In the genomic region with DNA sequence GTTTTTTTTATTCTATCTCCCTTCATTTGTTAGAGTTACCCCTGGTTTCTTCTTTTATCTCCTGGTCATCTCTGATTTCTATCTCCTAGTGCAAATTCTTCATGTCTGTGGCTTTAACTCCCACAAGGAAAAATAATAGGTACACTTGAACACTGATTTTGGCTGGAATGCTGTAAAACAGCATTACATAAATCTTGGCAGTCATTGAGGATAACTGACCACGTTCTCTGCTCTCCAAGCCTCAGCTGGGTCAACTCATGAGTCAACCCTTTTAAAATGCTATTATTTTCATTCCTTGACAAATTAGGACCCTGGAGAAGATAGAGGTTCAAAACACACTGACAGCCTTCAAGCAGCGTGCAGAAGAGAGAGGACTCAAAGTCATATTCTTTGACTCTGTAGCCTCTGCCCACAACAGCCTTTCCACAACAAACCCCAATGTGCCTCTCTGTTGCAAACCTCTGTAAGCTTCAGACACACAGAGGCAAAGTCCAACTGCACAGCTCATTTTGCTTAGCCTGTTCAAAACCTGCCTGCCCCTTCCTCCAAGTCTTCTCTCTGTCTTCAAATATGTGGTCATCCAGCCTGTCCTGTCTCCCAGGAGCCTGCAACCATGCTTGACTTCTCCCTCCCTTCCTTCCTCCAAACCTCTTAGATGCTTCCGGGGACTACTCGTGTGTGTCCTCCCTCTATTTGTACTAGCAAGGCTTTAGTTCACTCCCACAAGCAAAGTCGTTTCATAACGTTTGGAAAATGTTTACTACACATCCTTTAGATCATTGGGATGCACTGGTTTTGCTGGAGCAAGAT, we compare ENCODE assay signal across 26 cellular contexts.
DNase-seq lines count a peak whose midpoint lies in the region; FAIRE-seq and TF ChIP-seq lines count a peak whose summit lies in the region.
"Had no signal": no experiment of that assay in that cellular context is flagged by ENCODE, and none has a peak within 500 bp of the region (broad histone marks: within the 10 kb centered on the region; RNA-seq: fewer than 3 reads in every experiment).

No MANE protein-coding gene starts in this region.

- H3K27me3 ChIP-seq in ACC112 (ENCODE audit: insufficient read depth, low read length) = no peaks in the 10 kb centered on the region
- H3K27me3 ChIP-seq in PC-9 (ENCODE audit: insufficient read depth, low read depth) = no peaks in the 10 kb centered on the region
- no peaks in the 10 kb centered on the region for H3K27me3 ChIP-seq in parathyroid adenoma (ENCODE audit: control insufficient read depth, insufficient read depth, low read length)
- H3K27me3 ChIP-seq in transverse colon = no peaks in the 10 kb centered on the region
- H3K27me3 ChIP-seq in small intestine (ENCODE audit: control insufficient read depth in 2 of 2, insufficient read depth in 2 of 2, low read length in 2 of 2) = no peaks in the 10 kb centered on the region
- H3K27me3 ChIP-seq: adrenal gland, pancreas, thyroid gland had no signal

- no peak for TF ChIP-seq CTCF in PC-9 (conservative IDR thresholded peaks at IDR 0.05)
- no peak for TF ChIP-seq CTCF in parathyroid adenoma (IDR thresholded peaks at IDR 0.05)
- TF ChIP-seq CTCF in transverse colon (IDR thresholded peaks at IDR 0.05) = no peak

- H3K36me3 ChIP-seq in ACC112 (ENCODE audit: insufficient read depth, low read length) (no peaks in the 10 kb centered on the region), PC-9 (ENCODE audit: low read depth) (no peaks in the 10 kb centered on the region), parathyroid adenoma (ENCODE audit: control insufficient read depth, insufficient read depth, low read length) (no peaks in the 10 kb centered on the region), transverse colon (no peaks in the 10 kb centered on the region), small intestine (ENCODE audit: control insufficient read depth in 2 of 2, insufficient read depth in 2 of 2, low read length in 2 of 2) (no peaks in the 10 kb centered on the region)
- H3K36me3 ChIP-seq: adrenal gland, pancreas, thyroid gland had no signal

- WGBS in transverse colon (ENCODE audit: low coverage in 1 of 2), 2 donors = 40 to 45% methylated on average over 6 of the region's 6 CpGs
- WGBS in small intestine, 3 donors = 40 to 46% (median 45%) methylated on average over 6 of the region's 6 CpGs

- no TSS peak for BruUV-seq in PC-9 (replicated peaks; lab: Mats Ljungman, UMichigan)

- no peak overlapping the region for H2AFZ ChIP-seq in ACC112 (ENCODE audit: low read length, unreplicated experiment)
- no peak overlapping the region for H2AFZ ChIP-seq in PC-9
- H2AFZ ChIP-seq in parathyroid adenoma = peak overlapping the region; percentile 14
- H2AFZ ChIP-seq: GM23248 had no signal

- H3K4me3 ChIP-seq in ACC112 (ENCODE audit: low read depth, low read length) = no peak overlapping the region
- no peak overlapping the region for H3K4me3 ChIP-seq in PC-9
- no peak overlapping the region for H3K4me3 ChIP-seq in parathyroid adenoma (ENCODE audit: low read depth, low read length)
- no peak overlapping the region for H3K4me3 ChIP-seq in transverse colon
- H3K4me3 ChIP-seq in small intestine (ENCODE audit: low read depth in 1 of 2, low read length in 2 of 2) = no peak overlapping the region
- H3K4me3 ChIP-seq: adrenal gland, coronary artery, GM23248, K562, pancreas, thyroid gland had no signal

- in situ Hi-C loops in transverse colon (cut with MboI; ENCODE audit: low pct_ligation_motif_present in 1 of 4, low pct_unique_long_range_greater_than_20kb in 1 of 4, low sequenced_read_pairs in 3 of 4) = no loop called here

- no peaks in the 10 kb centered on the region for H3K79me2 ChIP-seq in ACC112 (ENCODE audit: control insufficient read depth, insufficient read depth, low read length, unreplicated experiment)
- H3K79me2 ChIP-seq in PC-9 (ENCODE audit: low read depth) = no peaks in the 10 kb centered on the region
- no peaks in the 10 kb centered on the region for H3K79me2 ChIP-seq in parathyroid adenoma

- H3K4me1 Mint-ChIP-seq in activated CD4-positive, alpha-beta memory T cell treated with anti-CD3 and anti-CD28 coated beads, Interleukin-2, amount 10 ng/mL, durations not matched to agents 7 days and 5 days = no peaks in the 10 kb centered on the region

- H3K4me1 ChIP-seq in ACC112 (ENCODE audit: control insufficient read depth, insufficient read depth, low read length, unreplicated experiment) (peaks cover 16% of the 10 kb centered on the region), PC-9 (replicated peaks; ENCODE audit: insufficient read depth) (peaks cover 21% of the 10 kb centered on the region), parathyroid adenoma (peaks cover 8% of the 10 kb centered on the region), transverse colon (no peaks in the 10 kb centered on the region), small intestine (ENCODE audit: control insufficient read depth in 2 of 2, insufficient read depth in 1 of 2, low read depth in 1 of 2, low read length in 1 of 2) (no peaks in the 10 kb centered on the region)
- H3K4me1 ChIP-seq: adrenal gland, pancreas had no signal

- no peak overlapping the region for H3K27ac Mint-ChIP-seq in activated CD4-positive, alpha-beta memory T cell treated with anti-CD3 and anti-CD28 coated beads, Interleukin-2, amount 10 ng/mL, durations not matched to agents 7 days and 5 days
- H3K27ac Mint-ChIP-seq: naive thymus-derived CD4-positive, alpha-beta T cell; stimulated activated naive CD8-positive, alpha-beta T cell treated with anti-CD3 and anti-CD28 coated beads, Interleukin-15, Interleukin-2, amounts not matched to agents 100 ng/mL and 50 ng/mL, for 24 hours had no signal

- FAIRE-seq in small intestine (lab: Jason Lieb, UNC) = no peak
- FAIRE-seq: bronchial epithelial cell, K562, pancreas, RCC 7860 had no signal

- no peaks in the 10 kb centered on the region for H3K27me3 Mint-ChIP-seq in activated CD4-positive, alpha-beta memory T cell treated with anti-CD3 and anti-CD28 coated beads, Interleukin-2, amount 10 ng/mL, durations not matched to agents 7 days and 5 days
- H3K27me3 Mint-ChIP-seq: stimulated activated naive CD8-positive, alpha-beta T cell treated with anti-CD3 and anti-CD28 coated beads, Interleukin-15, Interleukin-2, amounts not matched to agents 100 ng/mL and 50 ng/mL, for 24 hours had no signal

- H3K9me2 ChIP-seq in PC-9 (ENCODE audit: insufficient read depth) = no peaks in the 10 kb centered on the region

- TF ChIP-seq POLR2A in transverse colon (IDR thresholded peaks at IDR 0.05) = no peak

- no peak for TF ChIP-seq EP300 in transverse colon (IDR thresholded peaks at IDR 0.05; ENCODE audit: low read depth)

- no peak overlapping the region for H3K4me3 Mint-ChIP-seq in activated CD4-positive, alpha-beta memory T cell treated with anti-CD3 and anti-CD28 coated beads, Interleukin-2, amount 10 ng/mL, durations not matched to agents 7 days and 5 days
- H3K4me3 Mint-ChIP-seq: activated T-cell treated with anti-CD3 and anti-CD28 coated beads, Interleukin-2, amount 50 U/mL, for 4 hours; naive thymus-derived CD4-positive, alpha-beta T cell; stimulated activated naive CD8-positive, alpha-beta T cell treated with anti-CD3 and anti-CD28 coated beads, Interleukin-15, Interleukin-2, amounts not matched to agents 100 ng/mL and 50 ng/mL, for 24 hours had no signal

- no peaks in the 10 kb centered on the region for H3K9me3 ChIP-seq in PC-9 (ENCODE audit: insufficient read depth, low read depth)
- no peaks in the 10 kb centered on the region for H3K9me3 ChIP-seq in parathyroid adenoma (ENCODE audit: control insufficient read depth, low read length)
- H3K9me3 ChIP-seq in transverse colon = no peaks in the 10 kb centered on the region
- no peaks in the 10 kb centered on the region for H3K9me3 ChIP-seq in small intestine (ENCODE audit: control insufficient read depth, low read depth)
- H3K9me3 ChIP-seq: adrenal gland, pancreas, thyroid gland had no signal

- H3K36me3 Mint-ChIP-seq in activated CD4-positive, alpha-beta memory T cell treated with anti-CD3 and anti-CD28 coated beads, Interleukin-2, amount 10 ng/mL, durations not matched to agents 7 days and 5 days (ENCODE audit: low read depth) = no peaks in the 10 kb centered on the region
- H3K36me3 Mint-ChIP-seq: naive thymus-derived CD4-positive, alpha-beta T cell had no signal

- intact Hi-C loops in PC-9 (cut with micrococcal nuclease; ENCODE audit: unreplicated experiment) (no loop called here), transverse colon (cut with DNase I; ENCODE audit: low total_unique reads) (no loop called here)

- DNase-seq in PC-9 (peak in 1 of 2 experiments; percentile 86), islet precursor cell (peak; percentile 60), D341Med (ENCODE audit: low spot score) (no peak), transverse colon (no peak), small intestine (no peak)
- no peak for DNase-seq in activated CD4-positive, alpha-beta memory T cell treated with anti-CD3 and anti-CD28 coated beads, Interleukin-2, amount 10 ng/mL, durations not matched to agents 7 days and 5 days
- DNase-seq: activated CD8-positive, alpha-beta memory T cell treated with anti-CD3 and anti-CD28 coated beads for 24 hours; activated naive CD4-positive, alpha-beta T cell; activated T-cell treated with anti-CD3 and anti-CD28 coated beads, Interleukin-2, amount 50 U/mL, for 4 hours; DMS53; GF-D8; MV-4-11; naive thymus-derived CD4-positive, alpha-beta T cell; NCI-H510A treated with DMSO at 0.1 percent for 48 hours; pancreas; T-helper 1 cell had no signal

- H3K27ac ChIP-seq in ACC112 (ENCODE audit: low read depth, low read length) (peak overlapping the region; percentile 88), PC-9 (peak overlapping the region; percentile 51), parathyroid adenoma (no peak overlapping the region), transverse colon (no peak overlapping the region), small intestine (ENCODE audit: low read depth in 1 of 2, low read length in 1 of 2) (no peak overlapping the region)
- H3K27ac ChIP-seq: adrenal gland, coronary artery, GM23248, pancreas, thyroid gland had no signal

- peaks cover 5% of the 10 kb centered on the region; the same call in 1 of the 2 replicates for H3F3A ChIP-seq in PC-9 (ENCODE audit: insufficient read depth, low read depth)

- no peak overlapping the region for H3K9ac ChIP-seq in parathyroid adenoma
- H3K9ac ChIP-seq: GM23248 had no signal

- H4K20me1 ChIP-seq in PC-9 (ENCODE audit: insufficient read depth) = no peaks in the 10 kb centered on the region

- POLR2A ChIA-PET in PC-9 (lab: Charles Lee; ENCODE audit: unreplicated experiment) = no interaction called here
- POLR2A ChIA-PET in activated CD4-positive, alpha-beta memory T cell treated with anti-CD3 and anti-CD28 coated beads, Interleukin-2, amount 10 ng/mL, durations not matched to agents 7 days and 5 days (lab: Charles Lee) = no interaction called here

- H3K9me3 Mint-ChIP-seq in activated CD4-positive, alpha-beta memory T cell treated with anti-CD3 and anti-CD28 coated beads, Interleukin-2, amount 10 ng/mL, durations not matched to agents 7 days and 5 days = no peaks in the 10 kb centered on the region
- H3K9me3 Mint-ChIP-seq: activated T-cell treated with anti-CD3 and anti-CD28 coated beads, Interleukin-2, amount 50 U/mL, for 4 hours; stimulated activated naive CD8-positive, alpha-beta T cell treated with anti-CD3 and anti-CD28 coated beads, Interleukin-15, Interleukin-2, amounts not matched to agents 100 ng/mL and 50 ng/mL, for 24 hours had no signal

- peak overlapping the region; percentile 14; the same call in 1 of the 2 replicates for H3K4me2 ChIP-seq in PC-9
- no peak overlapping the region for H3K4me2 ChIP-seq in parathyroid adenoma (ENCODE audit: low read length)

- CTCF ChIA-PET in PC-9 (lab: Charles Lee) = no interaction called here
- CTCF ChIA-PET in activated CD4-positive, alpha-beta memory T cell treated with anti-CD3 and anti-CD28 coated beads, Interleukin-2, amount 10 ng/mL, durations not matched to agents 7 days and 5 days (lab: Charles Lee) = no interaction called here

Comparison
In these comparisons a context has a peak if more than half of its experiments do, and no peak if none do; other contexts are left out.
1. H3K27ac ChIP-seq: peak in ACC112 (single experiment) and PC-9 (single experiment); none in parathyroid adenoma (single experiment), transverse colon (0 of 4) and small intestine (0 of 2).